8 cellular contexts compared by ENCODE assay signal in genomic region chr9:135501261-135502167, GRCh38. TPM values are rescaled to one million over a fixed set of nuclear protein-coding genes. Genes with fewer than 3 reads are reported as not detected.
DNase-seq lines count a peak whose midpoint lies in the region; ATAC-seq, FAIRE-seq and TF ChIP-seq lines count a peak whose summit lies in the region.

No MANE protein-coding gene starts in this region.

- no peak for FAIRE-seq in bronchial epithelial cell (lab: Jason Lieb, UNC)

- H3K4me1 ChIP-seq in ES-I3 (ENCODE audit: insufficient read depth, low read length): peaks cover 6% of the 10 kb centered on the region; the same call in 1 of the 2 replicates
- H3K4me1 ChIP-seq in KMS-11 (ENCODE audit: low read depth, poor library complexity, severe bottlenecking): peaks cover 7% of the 10 kb centered on the region
- H3K4me1 ChIP-seq in right lobe of liver: peaks cover 0 to 14% (median 3%) of the 10 kb centered on the region in 4 donors
- peaks cover 15 to 25% (median 18%) of the 10 kb centered on the region in 4 donors for H3K4me1 ChIP-seq in transverse colon

- H3K9ac ChIP-seq in ES-I3 (ENCODE audit: low read depth, low read length) (peak overlapping the region; percentile 84; the same call in 1 of the 2 replicates), KMS-11 (peak overlapping the region; percentile 79)

- intact Hi-C loops in right lobe of liver (cut with DNase I): no loop called here
- intact Hi-C loops in transverse colon (cut with DNase I; ENCODE audit: low total_unique reads): no loop called here

- H2AFZ ChIP-seq in KMS-11 (ENCODE audit: low read depth): peak overlapping the region; percentile 83; the same call in 1 of the 2 replicates

- H3K4me3 ChIP-seq in KMS-11 (IDR thresholded peaks at IDR 0.05; ENCODE audit: insufficient read depth, low read depth, low read length): no peak overlapping the region
- H3K4me3 ChIP-seq in bronchial epithelial cell (ENCODE audit: low read depth, low read length): peak overlapping the region; percentile 95
- H3K4me3 ChIP-seq in right lobe of liver: peak overlapping the region; percentile 93 to 97 (median 95)
- H3K4me3 ChIP-seq in transverse colon: peak overlapping the region; percentile 81 to 100 (median 96)

- no peak for ATAC-seq in right lobe of liver

- TF ChIP-seq CTCF in KMS-11 (conservative IDR thresholded peaks at IDR 0.05; ENCODE audit: low read depth, low read length) (no peak), bronchial epithelial cell (IDR thresholded peaks at IDR 0.05; ENCODE audit: insufficient read depth, low read length, severe bottlenecking) (no peak), right lobe of liver (IDR thresholded peaks at IDR 0.05) (no peak), transverse colon (IDR thresholded peaks at IDR 0.05) (no peak)

- peak overlapping the region; percentile 99 for H3K4me2 ChIP-seq in KMS-11

- H3K27ac ChIP-seq in KMS-11: no peak overlapping the region
- H3K27ac ChIP-seq in right lobe of liver: peak overlapping the region in 2 of 3 donors; percentile 60 to 66
- peak overlapping the region; percentile 77 to 92 (median 86) for H3K27ac ChIP-seq in transverse colon

- H3K9me3 ChIP-seq in ES-I3 (ENCODE audit: control insufficient read depth, insufficient read depth, low read length): no peaks in the 10 kb centered on the region
- H3K9me3 ChIP-seq in right lobe of liver: no peaks in the 10 kb centered on the region
- H3K9me3 ChIP-seq in transverse colon: no peaks in the 10 kb centered on the region

- TF ChIP-seq POLR2A in right lobe of liver (IDR thresholded peaks at IDR 0.05) (no peak), transverse colon (IDR thresholded peaks at IDR 0.05) (no peak)

- no peaks in the 10 kb centered on the region for H4K20me1 ChIP-seq in KMS-11 (ENCODE audit: insufficient read depth)

- DNase-seq in bronchial epithelial cell (ENCODE audit: low read depth) (peak; percentile 37), right lobe of liver (peak in 1 of 3 donors; percentile 46), transverse colon (peak; percentile 66), NCI-H82 (lab: John Stamatoyannopoulos, UW) (no peak), ureter (ENCODE audit: low spot score) (no peak), NCI-H146 (lab: John Stamatoyannopoulos, UW) (no peak)

- H3K36me3 ChIP-seq in ES-I3 (ENCODE audit: insufficient read depth, low read length) (peaks cover 8% of the 10 kb centered on the region), KMS-11 (ENCODE audit: insufficient read depth) (no peaks in the 10 kb centered on the region; the same call in 1 of the 2 replicates), bronchial epithelial cell (ENCODE audit: control insufficient read depth, insufficient read depth, low read length) (peaks cover 21% of the 10 kb centered on the region), right lobe of liver (peaks cover 0 to 14% (median 8%) of the 10 kb centered on the region in 4 donors), transverse colon (peaks cover 0 to 10% (median 0%) of the 10 kb centered on the region in 4 donors)

- peaks cover 12% of the 10 kb centered on the region for H3K79me2 ChIP-seq in KMS-11 (ENCODE audit: insufficient read depth, low read depth)

- in situ Hi-C loops in transverse colon (cut with MboI; ENCODE audit: low pct_ligation_motif_present in 1 of 4, low pct_unique_long_range_greater_than_20kb in 1 of 4, low sequenced_read_pairs in 3 of 4): no loop called here

- peaks cover 8% of the 10 kb centered on the region; the same call in 1 of the 2 replicates for H3K27me3 ChIP-seq in KMS-11 (ENCODE audit: insufficient read depth, low read depth)
- H3K27me3 ChIP-seq in bronchial epithelial cell (ENCODE audit: control insufficient read depth, insufficient read depth, low read length): peaks cover 2% of the 10 kb centered on the region
- H3K27me3 ChIP-seq in right lobe of liver: no peaks in the 10 kb centered on the region
- no peaks in the 10 kb centered on the region for H3K27me3 ChIP-seq in transverse colon

- WGBS in right lobe of liver (ENCODE audit: insufficient coverage, low coverage, low lambda C conversion rate, missing lambda C conversion rate): 25% methylated on average over 8 of the region's 38 CpGs
- WGBS in transverse colon (ENCODE audit: low coverage in 1 of 2), 2 donors: 63% methylated on average over 23 of the region's 38 CpGs; no CpG with 5 or more reads in 1 of the 2 donors

- TF ChIP-seq EP300 in transverse colon (IDR thresholded peaks at IDR 0.05; ENCODE audit: low read depth): no peak

RNA-seq across cellular contexts. Expression of gene MRPS2, which starts 1.0 kb away (rescaled TPM):
- total RNA-seq in bronchial epithelial cell: 15.5 and 17.8 TPM in 2 replicates
- 10 to 100 TPM; 24.7 to 56.8 (median 30.5) TPM for total RNA-seq in right lobe of liver
- total RNA-seq in transverse colon: 100 to 1,000 TPM in 1 of 4 donors, 10 to 100 TPM in 3; 26.0 to 101 (median 53.6) TPM
- 34.5 TPM for total RNA-seq in ureter

RNA-seq across cellular contexts. Expression of gene LCN1, which starts 19.7 kb away (rescaled TPM):
- total RNA-seq in bronchial epithelial cell: not detected in 2 replicates
- total RNA-seq in right lobe of liver: not detected
- total RNA-seq in transverse colon: not detected
- not detected for total RNA-seq in ureter

RNA-seq across cellular contexts. Expression of gene PPP1R26, which starts 21.9 kb away (rescaled TPM):
- total RNA-seq in bronchial epithelial cell (25.9 and 27.9 TPM in 2 replicates), right lobe of liver (1 to 10 TPM; 5.1 to 9.0 (median 7.7) TPM), transverse colon (10 to 100 TPM; 21.5 to 26.5 (median 25.0) TPM), ureter (25.6 TPM)

RNA-seq across cellular contexts. Expression of gene OBP2A, which starts 44.4 kb away (rescaled TPM):
- total RNA-seq in bronchial epithelial cell: not detected in 2 replicates
- total RNA-seq in right lobe of liver: not detected
- total RNA-seq in transverse colon: not detected
- not detected for total RNA-seq in ureter

Comparison
In these comparisons a context has a peak if more than half of its experiments do, and no peak if none do; other contexts are left out.
1. DNase-seq: peak in bronchial epithelial cell (single experiment) and transverse colon (single experiment); none in NCI-H82 (single experiment), ureter (single experiment) and NCI-H146 (single experiment).